Comparison of ENCODE assay signal across 12 cellular contexts in the genomic region with DNA sequence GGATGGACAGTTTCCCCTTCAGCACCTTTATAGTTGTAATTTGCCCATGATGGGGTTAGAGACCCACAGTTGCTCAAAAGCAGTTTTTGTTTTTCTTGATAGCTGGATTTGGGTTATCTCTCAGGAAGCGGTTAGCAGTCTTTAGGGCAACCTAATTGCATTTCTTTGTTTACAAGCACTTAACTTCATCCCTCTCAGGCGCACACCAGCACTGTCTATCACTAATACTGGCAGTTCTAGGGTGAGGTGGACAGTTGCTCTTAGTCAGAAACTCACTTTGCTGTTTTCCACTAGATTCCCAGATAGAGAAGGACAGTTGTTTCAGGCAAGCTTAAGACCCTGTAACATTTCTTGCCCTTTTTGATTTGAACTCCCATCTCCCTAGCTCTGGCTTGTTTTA.
DNase-seq lines count a peak whose midpoint lies in the region; ATAC-seq and TF ChIP-seq lines count a peak whose summit lies in the region.
"Had no signal": no experiment of that assay in that cellular context is flagged by ENCODE, and none has a peak within 500 bp of the region (broad histone marks: within the 10 kb centered on the region; RNA-seq: fewer than 3 reads in every experiment).

No MANE protein-coding gene starts in this region.

- H3K36me3 ChIP-seq in mucosa of stomach (ENCODE audit: control insufficient read depth, insufficient read depth, low read length), result no peaks in the 10 kb centered on the region
- H3K36me3 ChIP-seq in thoracic aorta, result no peaks in the 10 kb centered on the region
- no peaks in the 10 kb centered on the region for H3K36me3 ChIP-seq in PC-9 (ENCODE audit: low read depth)
- H3K36me3 ChIP-seq: right lobe of liver had no signal

- peak overlapping the region; percentile 18 for H3K9ac ChIP-seq in mucosa of stomach (ENCODE audit: low read length)

- peaks cover 93% of the 10 kb centered on the region for H3K79me2 ChIP-seq in PC-9 (ENCODE audit: low read depth)

- peak overlapping the region; percentile 47 to 60 for H3K27ac ChIP-seq in thoracic aorta
- H3K27ac ChIP-seq in PC-9, result no peak overlapping the region
- H3K27ac ChIP-seq: right lobe of liver had no signal

- BruUV-seq in PC-9 (replicated peaks; lab: Mats Ljungman, UMichigan), result no TSS peak

- no peaks in the 10 kb centered on the region for H3K9me2 ChIP-seq in PC-9 (ENCODE audit: insufficient read depth)

- POLR2A ChIA-PET in PC-9 (lab: Charles Lee; ENCODE audit: unreplicated experiment), result no interaction called here

- no peak overlapping the region for H2AFZ ChIP-seq in PC-9

- intact Hi-C loops in left colon (cut with DNase I, micrococcal nuclease), result no loop called here
- intact Hi-C loops in PC-9 (cut with micrococcal nuclease; ENCODE audit: unreplicated experiment), result no loop called here

- no peaks in the 10 kb centered on the region for H3F3A ChIP-seq in PC-9 (ENCODE audit: insufficient read depth, low read depth)

- no peak for TF ChIP-seq CTCF in thoracic aorta (IDR thresholded peaks at IDR 0.05)
- TF ChIP-seq CTCF in GM13976 (IDR thresholded peaks at IDR 0.05; ENCODE audit: borderline replicate concordance, control extremely low read depth, extremely low read depth, insufficient read depth, missing control alignments), result no peak
- no peak for TF ChIP-seq CTCF in PC-9 (conservative IDR thresholded peaks at IDR 0.05)

- H4K20me1 ChIP-seq in PC-9 (ENCODE audit: insufficient read depth), result peaks cover 79% of the 10 kb centered on the region

- in situ Hi-C loops in GM13976 (cut with MboI; ENCODE audit: low sequenced_read_pairs, unreplicated experiment), result no loop called here

- no peaks in the 10 kb centered on the region for H3K9me3 ChIP-seq in mucosa of stomach (ENCODE audit: control insufficient read depth, low read length)
- H3K9me3 ChIP-seq in thoracic aorta, result no peaks in the 10 kb centered on the region
- no peaks in the 10 kb centered on the region for H3K9me3 ChIP-seq in PC-9 (ENCODE audit: insufficient read depth, low read depth)
- H3K9me3 ChIP-seq: right lobe of liver had no signal

- CTCF ChIA-PET in PC-9 (lab: Charles Lee), result no interaction called here

- H3K27me3 ChIP-seq in mucosa of stomach (ENCODE audit: control insufficient read depth, insufficient read depth, low read length) (no peaks in the 10 kb centered on the region), thoracic aorta (replicated peaks; ENCODE audit: insufficient read depth) (no peaks in the 10 kb centered on the region), PC-9 (ENCODE audit: insufficient read depth, low read depth) (no peaks in the 10 kb centered on the region)
- H3K27me3 ChIP-seq: right lobe of liver had no signal

- DNase-seq in NCI-H1105 treated with DMSO at 0.1 percent for 48 hours (lab: John Stamatoyannopoulos, UW) (peak; percentile 20), NCI-H1105 (lab: John Stamatoyannopoulos, UW) (no peak), amniotic epithelial cell (ENCODE audit: low read depth) (peak; percentile 65), thoracic aorta (ENCODE audit: low spot score) (no peak), GM13976 (ENCODE audit: low spot score) (no peak), left colon (no peak), PC-9 (no peak)
- DNase-seq: activated effector memory CD4-positive, alpha-beta T cell treated with Interleukin-2 at 50 U/mL for 16 hours; cortex of kidney; NCI-H510A; right lobe of liver had no signal

- no peak overlapping the region for H3K4me3 ChIP-seq in mucosa of stomach (ENCODE audit: low read length)
- peak overlapping the region; percentile 5 for H3K4me3 ChIP-seq in thoracic aorta
- H3K4me3 ChIP-seq in PC-9, result no peak overlapping the region
- H3K4me3 ChIP-seq: right lobe of liver had no signal

- no peak for ATAC-seq in thoracic aorta (ENCODE audit: insufficient number of reproducible peaks, low FRiP score, low read depth)
- no peak for ATAC-seq in left colon

- H3K4me1 ChIP-seq in mucosa of stomach (ENCODE audit: control insufficient read depth, insufficient read depth, low read length) (peaks cover 42% of the 10 kb centered on the region), thoracic aorta (ENCODE audit: control insufficient read depth in 1 of 2, low read depth in 2 of 2) (peaks cover 10 to 47% of the 10 kb centered on the region in 2 donors), PC-9 (replicated peaks; ENCODE audit: insufficient read depth) (no peaks in the 10 kb centered on the region)
- H3K4me1 ChIP-seq: right lobe of liver had no signal

- no peak overlapping the region for H3K4me2 ChIP-seq in PC-9

Comparison
In these comparisons a context has a peak if more than half of its experiments do, and no peak if none do; other contexts are left out.
1. DNase-seq: peak in NCI-H1105 treated with DMSO at 0.1 percent for 48 hours (single experiment) and amniotic epithelial cell (single experiment); none in NCI-H1105 (single experiment), thoracic aorta (single experiment), GM13976 (single experiment), left colon (0 of 2) and PC-9 (0 of 2).